Comparison of ENCODE assay signal across 8 cellular contexts in genomic region chr7:2633538-2634264, GRCh38. TPM values are rescaled to one million over a fixed set of nuclear protein-coding genes. Genes with fewer than 3 reads are reported as not detected.
A peak's percentile ranks its signal among the peaks of the same experiment; 100 is the strongest.
DNase-seq lines count a peak whose midpoint lies in the region; ATAC-seq and TF ChIP-seq lines count a peak whose summit lies in the region.

No MANE protein-coding gene starts in this region.

- peak; percentile 54 for DNase-seq in T-helper 2 cell treated with Interferon-gamma antibody and Interleukin-4, amounts not matched to agents 5 μg/mL and 100 μg/mL, for 36 hours (ENCODE audit: low spot score)
- DNase-seq in T-helper 2 cell (no peak), SW 1271 (lab: John Stamatoyannopoulos, UW) (peak; percentile 42 to 73), cerebellar cortex (ENCODE audit: low spot score) (peak; percentile 40), right lobe of liver (no peak)
- peak in 2 of 3 experiments; percentile 28 to 31 for DNase-seq in stimulated activated CD4-positive, alpha-beta T cell treated with anti-CD3 and anti-CD28 coated beads, TNF-alpha, amount 100 ng/mL, for 4 hours (ENCODE audit: low read depth in 3 of 3)

- TF ChIP-seq POLR2A in right lobe of liver (IDR thresholded peaks at IDR 0.05): peak; percentile 85

- peak overlapping the region; percentile 90 for H3K4me3 Mint-ChIP-seq in T-helper 2 cell treated with Interferon-gamma antibody and Interleukin-4, amounts not matched to agents 5 μg/mL and 100 μg/mL, for 36 hours

- 6% methylated on average over 9 of the region's 22 CpGs for WGBS in right lobe of liver (ENCODE audit: insufficient coverage, low coverage, low lambda C conversion rate, missing lambda C conversion rate)

- H3K27me3 Mint-ChIP-seq in T-helper 2 cell treated with Interferon-gamma antibody and Interleukin-4, amounts not matched to agents 5 μg/mL and 100 μg/mL, for 36 hours (ENCODE audit: low read depth): no peaks in the 10 kb centered on the region

- H3K4me3 ChIP-seq in right lobe of liver: peak overlapping the region; percentile 73 to 89 (median 75)

- H3K36me3 Mint-ChIP-seq in T-helper 2 cell treated with Interferon-gamma antibody and Interleukin-4, amounts not matched to agents 5 μg/mL and 100 μg/mL, for 36 hours (ENCODE audit: low read depth): no peaks in the 10 kb centered on the region

- H3K36me3 ChIP-seq in right lobe of liver: no peaks in the 10 kb centered on the region

- peak overlapping the region; percentile 79 for H3K27ac Mint-ChIP-seq in T-helper 2 cell treated with Interferon-gamma antibody and Interleukin-4, amounts not matched to agents 5 μg/mL and 100 μg/mL, for 36 hours

- H3K27me3 ChIP-seq in right lobe of liver: no peaks in the 10 kb centered on the region

- peaks cover 0 to 70% (median 43%) of the 10 kb centered on the region in 4 donors for H3K4me1 ChIP-seq in right lobe of liver

- H3K9me3 ChIP-seq in right lobe of liver: no peaks in the 10 kb centered on the region

- TF ChIP-seq CTCF in right lobe of liver (IDR thresholded peaks at IDR 0.05): no peak

- ATAC-seq in right lobe of liver (no peak), GM19467 (IDR thresholded peaks at IDR 0.05; ENCODE audit: unreplicated experiment) (no peak), GM21576 (IDR thresholded peaks at IDR 0.05; ENCODE audit: unreplicated experiment) (no peak)

- H3K27ac ChIP-seq in right lobe of liver: peak overlapping the region; percentile 82 to 93 (median 88)

- intact Hi-C loops in right lobe of liver (cut with DNase I): no loop called here

- peaks cover 16% of the 10 kb centered on the region for H3K4me1 Mint-ChIP-seq in T-helper 2 cell treated with Interferon-gamma antibody and Interleukin-4, amounts not matched to agents 5 μg/mL and 100 μg/mL, for 36 hours (ENCODE audit: low read depth)

- no peaks in the 10 kb centered on the region for H3K9me3 Mint-ChIP-seq in T-helper 2 cell treated with Interferon-gamma antibody and Interleukin-4, amounts not matched to agents 5 μg/mL and 100 μg/mL, for 36 hours

RNA-seq across cellular contexts. Expression of gene TTYH3, which starts 1.9 kb away (rescaled TPM):
- total RNA-seq in right lobe of liver: 10 to 100 TPM; 10.3 to 59.3 (median 37.6) TPM

RNA-seq across cellular contexts. Expression of gene AMZ1, which starts 54.3 kb away (rescaled TPM):
- 1 to 10 TPM in 4 of 6 experiments, under 1 TPM in 1, not detected in 1; 0.42 to 5.8 (median 1.4) TPM for total RNA-seq in right lobe of liver

Comparison
In these comparisons a context has a peak if more than half of its experiments do, and no peak if none do; other contexts are left out.
1. DNase-seq: peak in T-helper 2 cell treated with Interferon-gamma antibody and Interleukin-4, amounts not matched to agents 5 μg/mL and 100 μg/mL, for 36 hours (single experiment), SW 1271 (2 of 2), cerebellar cortex (single experiment) and stimulated activated CD4-positive, alpha-beta T cell treated with anti-CD3 and anti-CD28 coated beads, TNF-alpha, amount 100 ng/mL, for 4 hours (2 of 3); none in T-helper 2 cell (0 of 5) and right lobe of liver (0 of 3).